8 cellular contexts compared by ENCODE assay signal in genomic region chrX:153968754-153969124, GRCh38. TPM values are rescaled to one million over a fixed set of nuclear protein-coding genes. Genes with fewer than 3 reads are reported as not detected.
DNase-seq lines count a peak whose midpoint lies in the region; ATAC-seq, FAIRE-seq and TF ChIP-seq lines count a peak whose summit lies in the region.

No MANE protein-coding gene starts in this region.

- no peak overlapping the region for H2BK5ac ChIP-seq in H1 (ENCODE audit: low read depth, low read length)

- WGBS in H1 (ENCODE audit: extremely low coverage in 1 of 2, insufficient coverage in 1 of 2, insufficient read length in 1 of 2, insufficient replicate concordance in 2 of 2, low coverage in 1 of 2, low lambda C conversion rate in 2 of 2, missing lambda C conversion rate in 1 of 2), 2 experiments = 29% methylated on average over 12 of the region's 12 CpGs; no CpG with 5 or more reads in 1 of the 2 experiments

- H3K9me3 ChIP-seq in cardiac muscle cell (ENCODE audit: low read depth) (no peaks in the 10 kb centered on the region), H1 (ENCODE audit: insufficient read depth in 2 of 2, low read depth in 1 of 2, low read length in 1 of 2) (no peaks in the 10 kb centered on the region)

- peak overlapping the region; percentile 37 for H3K27ac ChIP-seq in cardiac muscle cell
- H3K27ac ChIP-seq in H1 (ENCODE audit: low read depth, low read length) = no peak overlapping the region

- no peak for TF ChIP-seq EP300 in H1 (IDR thresholded peaks at IDR 0.05; ENCODE audit: borderline replicate concordance in 1 of 2, low read depth in 2 of 2, low read length in 2 of 2)

- no peaks in the 10 kb centered on the region for H3K4me1 ChIP-seq in cardiac muscle cell (ENCODE audit: low read depth)
- peaks cover 4 to 23% (median 15%) of the 10 kb centered on the region in 4 experiments for H3K4me1 ChIP-seq in H1 (replicated peaks in 1 of 4; ENCODE audit: control insufficient read depth in 3 of 4, insufficient read depth in 4 of 4, low read length in 3 of 4)

- H3K79me1 ChIP-seq in H1 (ENCODE audit: low read depth, low read length) = no peaks in the 10 kb centered on the region; the same call in 1 of the 2 replicates

- no peak overlapping the region for H4K91ac ChIP-seq in H1 (replicated peaks; ENCODE audit: insufficient read length, low read length)

- no peak overlapping the region for H4K5ac ChIP-seq in H1 (ENCODE audit: insufficient read length, low read depth, low read length)

- ATAC-seq in Right ventricle myocardium inferior (no peak), GM21526 (IDR thresholded peaks at IDR 0.05; ENCODE audit: low FRiP score, unreplicated experiment) (no peak)

- peaks cover 44 to 70% of the 10 kb centered on the region in 2 experiments for H3K79me2 ChIP-seq in H1 (ENCODE audit: control insufficient read depth in 1 of 2, insufficient read depth in 2 of 2, low read length in 2 of 2)

- TF ChIP-seq CTCF in cardiac muscle cell (IDR thresholded peaks at IDR 0.05; ENCODE audit: low read depth, low read length) = no peak
- TF ChIP-seq CTCF in H1 (IDR thresholded peaks at IDR 0.05; ENCODE audit: control extremely low read depth in 1 of 3, insufficient read depth in 1 of 3, low read depth in 1 of 3, low read length in 3 of 3) = no peak

- H3K23ac ChIP-seq in H1 (ENCODE audit: insufficient read length) = no peak overlapping the region

- no peak overlapping the region for H2BK12ac ChIP-seq in H1 (ENCODE audit: low read depth, low read length)

- no peak overlapping the region for H2BK15ac ChIP-seq in H1 (ENCODE audit: low read length)

- peak overlapping the region; percentile 66 to 85 for H3K4me2 ChIP-seq in H1 (ENCODE audit: insufficient read depth in 1 of 2, low read depth in 2 of 2, low read length in 2 of 2)

- no peak for TF ChIP-seq POLR2A in H1 (IDR thresholded peaks at IDR 0.05; ENCODE audit: control extremely low read depth in 1 of 2, low read depth in 2 of 2, low read length in 2 of 2)

- intact Hi-C loops in Right ventricle myocardium inferior (cut with DNase I) (no loop called here), posterior vena cava (cut with DNase I) (no loop called here)

- no peak overlapping the region for H3K14ac ChIP-seq in H1 (ENCODE audit: insufficient read length)

- no peak overlapping the region for H2BK20ac ChIP-seq in H1 (ENCODE audit: low read length)

- H3K9ac ChIP-seq in H1 (replicated peaks in 1 of 4; ENCODE audit: extremely low read depth in 1 of 4, low read depth in 3 of 4, low read length in 3 of 4) = no peak overlapping the region

- H3K23me2 ChIP-seq in H1 (ENCODE audit: low read depth, low read length) = peaks cover 8% of the 10 kb centered on the region; the same call in 1 of the 2 replicates

- H4K8ac ChIP-seq in H1 (ENCODE audit: extremely low read depth, insufficient read depth, low read length) = no peak overlapping the region

- POLR2A ChIA-PET in H1 (lab: Charles Lee; ENCODE audit: partially characterized antibody) = interaction anchor here (1.0 to 4.0 kb wide), 12 partner anchors 11 to 191 kb away, joined by 3 to 26 read pairs (median 4); partner anchors contain the start of genes ARHGAP4 and RENBP

- no peak overlapping the region for H2AK5ac ChIP-seq in H1 (ENCODE audit: low read depth, low read length)

- peaks cover 2% of the 10 kb centered on the region for H3K36me3 ChIP-seq in cardiac muscle cell
- 0 out of 8 replicates have a peak, but pooled peaks cover 0 to under 1% (median 0%) of the 10 kb centered on the region in 4 experiments for H3K36me3 ChIP-seq in H1 (ENCODE audit: control insufficient read depth in 2 of 4, insufficient read depth in 4 of 4, low read length in 3 of 4)

- H3K18ac ChIP-seq in H1 (ENCODE audit: extremely low read depth, low read length) = no peak overlapping the region

- H3K56ac ChIP-seq in H1 (replicated peaks; ENCODE audit: insufficient read length, low read depth, low read length) = no peak overlapping the region

- H4K20me1 ChIP-seq in H1 (replicated peaks in 1 of 2; ENCODE audit: control insufficient read depth in 1 of 2, insufficient read depth in 2 of 2, low read length in 2 of 2) = peaks cover 18 to 29% of the 10 kb centered on the region in 2 experiments

- H2BK120ac ChIP-seq in H1 (replicated peaks; ENCODE audit: low read depth, low read length) = no peak overlapping the region

- peak overlapping the region; percentile 77 for H3K4me3 ChIP-seq in cardiac muscle cell
- peak overlapping the region; percentile 64 to 99 (median 82); a peak in 7 of 8 replicates for H3K4me3 ChIP-seq in H1 (ENCODE audit: extremely low read depth in 1 of 4, insufficient read depth in 2 of 4, low read depth in 3 of 4, low read length in 4 of 4)

- no peak for TF ChIP-seq RAD21 in H1 (IDR thresholded peaks at IDR 0.05 in 1 of 2, conservative IDR thresholded peaks at IDR 0.05 in 1 of 2; ENCODE audit: low read depth in 2 of 2, low read length in 2 of 2)

- no peak overlapping the region for H2AFZ ChIP-seq in H1 (ENCODE audit: low read length)

- CTCF ChIA-PET in H1 (lab: Charles Lee; ENCODE audit: partially characterized antibody) = interaction anchor here (1.1 to 11.2 kb wide), 4 partner anchors 21 to 90 kb away, joined by 4 to 102 read pairs (median 5); partner anchors contain the start of gene RENBP

- FAIRE-seq in H1 (lab: Jason Lieb, UNC) = no peak

- H3K27me3 ChIP-seq in cardiac muscle cell (no peaks in the 10 kb centered on the region), H1 (replicated peaks in 1 of 4; ENCODE audit: control insufficient read depth in 3 of 4, extremely low read depth in 1 of 4, insufficient read depth in 3 of 4, low read length in 3 of 4) (no peaks in the 10 kb centered on the region)

- peak in 1 of 2 donors; percentile 35 for DNase-seq in cardiac muscle cell (ENCODE audit: low read depth in 1 of 2, low spot score in 1 of 2)
- no peak for DNase-seq in Right ventricle myocardium inferior (ENCODE audit: missing footprints)
- DNase-seq in T-helper 1 cell = peak in 3 of 5 donors; percentile 34 to 61 (median 36)
- no peak for DNase-seq in H1 (ENCODE audit: low read depth in 1 of 2, low spot score in 2 of 2)
- DNase-seq in posterior vena cava (ENCODE audit: low spot score) = peak; percentile 78
- no peak for DNase-seq in NCI-H2081 treated with DMSO at 0.1 percent for 48 hours (lab: John Stamatoyannopoulos, UW)
- no peak for DNase-seq in NCI-H510A treated with DMSO at 0.1 percent for 48 hours (lab: John Stamatoyannopoulos, UW)

- no peak overlapping the region for H3K4ac ChIP-seq in H1 (replicated peaks; ENCODE audit: insufficient read length, low read depth, low read length)

RNA-seq across cellular contexts. Expression of gene HCFC1, which starts 2.9 kb away (rescaled TPM):
- total RNA-seq in cardiac muscle cell (72.7 and 85.6 TPM in 2 replicates), Right ventricle myocardium inferior (25.4 TPM), posterior vena cava (10 to 100 TPM; 36.9 to 44.6 TPM)
- polyA plus RNA-seq in cardiac muscle cell (21.5 and 30.1 TPM in 2 replicates), H1 (2011; rRNA removed) (24.9 and 44.8 TPM in 2 replicates)
- 117 and 120 TPM in 2 replicates for total RNA-seq in H1 (2021; fragmentation: NEBNext Ultra II Directional; extraction: Animal tissue kit (Norgen Biotek cat#: 25700))
- polyA plus RNA-seq in H1 (2011; cell fraction: cytosol; rRNA removed) = 19.1 TPM
- polyA plus RNA-seq in H1 (2011; cell fraction: nucleus; rRNA removed) = 58.3 TPM
- polyA plus RNA-seq in H1 (2012, experiment 1 of 2) = 68.3 to 93.0 TPM (median 82.4 TPM) in 4 replicates
- polyA plus RNA-seq in H1 (2012, experiment 2 of 2) = 84.1 TPM
- polyA plus RNA-seq in H1 (2013, experiment 1 of 2) = 56.8 TPM
- 47.2 TPM for polyA plus RNA-seq in H1 (2013, experiment 2 of 2)
- polyA minus RNA-seq in H1 (2011; rRNA and poly(A)+ RNA removed) = 20.7 TPM in 2 replicates
- polyA minus RNA-seq in H1 (2011; cell fraction: cytosol; rRNA and poly(A)+ RNA removed) = 67.4 TPM
- 37.2 TPM for polyA minus RNA-seq in H1 (2011; cell fraction: nucleus; rRNA and poly(A)+ RNA removed)

RNA-seq across cellular contexts. Expression of gene TMEM187, which starts 3.8 kb away (rescaled TPM):
- total RNA-seq in cardiac muscle cell = 12.9 and 13.4 TPM in 2 replicates
- 12.9 and 14.6 TPM in 2 replicates for polyA plus RNA-seq in cardiac muscle cell
- 6.9 TPM for total RNA-seq in Right ventricle myocardium inferior
- total RNA-seq in H1 (2021; fragmentation: NEBNext Ultra II Directional; extraction: Animal tissue kit (Norgen Biotek cat#: 25700)) = 2.7 and 5.0 TPM in 2 replicates
- polyA plus RNA-seq in H1 (2011; rRNA removed) = 14.5 and 16.2 TPM in 2 replicates
- 9.8 TPM for polyA plus RNA-seq in H1 (2011; cell fraction: cytosol; rRNA removed)
- 11.4 TPM for polyA plus RNA-seq in H1 (2011; cell fraction: nucleus; rRNA removed)
- polyA plus RNA-seq in H1 (2012, experiment 1 of 2) = 3.3 to 5.5 TPM (median 4.3 TPM) in 4 replicates
- polyA plus RNA-seq in H1 (2012, experiment 2 of 2) = 4.9 TPM
- polyA plus RNA-seq in H1 (2013, experiment 1 of 2) = 5.0 TPM
- 5.3 TPM for polyA plus RNA-seq in H1 (2013, experiment 2 of 2)
- 5.1 and 5.4 TPM in 2 replicates for polyA minus RNA-seq in H1 (2011; rRNA and poly(A)+ RNA removed)
- 2.9 TPM for polyA minus RNA-seq in H1 (2011; cell fraction: cytosol; rRNA and poly(A)+ RNA removed)
- 3.2 TPM for polyA minus RNA-seq in H1 (2011; cell fraction: nucleus; rRNA and poly(A)+ RNA removed)
- 1 to 10 TPM; 6.9 to 9.3 TPM for total RNA-seq in posterior vena cava

RNA-seq across cellular contexts. Expression of gene RENBP, which starts 24.3 kb away (rescaled TPM):
- total RNA-seq in cardiac muscle cell (5.7 and 12.4 TPM in 2 replicates), Right ventricle myocardium inferior (8.8 TPM), posterior vena cava (10 to 100 TPM; 11.4 to 17.6 TPM)
- polyA plus RNA-seq in cardiac muscle cell (7.4 and 8.7 TPM in 2 replicates), H1 (2011; rRNA removed) (21.8 and 26.5 TPM in 2 replicates)
- 11.9 and 12.4 TPM in 2 replicates for total RNA-seq in H1 (2021; fragmentation: NEBNext Ultra II Directional; extraction: Animal tissue kit (Norgen Biotek cat#: 25700))
- polyA plus RNA-seq in H1 (2011; cell fraction: cytosol; rRNA removed) = 27.0 TPM
- 34.6 TPM for polyA plus RNA-seq in H1 (2011; cell fraction: nucleus; rRNA removed)
- polyA plus RNA-seq in H1 (2012, experiment 1 of 2) = 10.0 to 21.2 TPM (median 17.8 TPM) in 4 replicates
- polyA plus RNA-seq in H1 (2012, experiment 2 of 2) = 7.8 TPM
- 6.4 TPM for polyA plus RNA-seq in H1 (2013, experiment 1 of 2)
- polyA plus RNA-seq in H1 (2013, experiment 2 of 2) = 4.9 TPM
- 5.5 and 9.2 TPM in 2 replicates for polyA minus RNA-seq in H1 (2011; rRNA and poly(A)+ RNA removed)
- 4.0 TPM for polyA minus RNA-seq in H1 (2011; cell fraction: cytosol; rRNA and poly(A)+ RNA removed)
- 6.6 TPM for polyA minus RNA-seq in H1 (2011; cell fraction: nucleus; rRNA and poly(A)+ RNA removed)

RNA-seq across cellular contexts. Expression of gene NAA10, which starts 33.9 kb away (rescaled TPM):
- 90.1 and 127 TPM in 2 replicates for total RNA-seq in cardiac muscle cell
- 163 and 186 TPM in 2 replicates for polyA plus RNA-seq in cardiac muscle cell
- total RNA-seq in Right ventricle myocardium inferior = 80.6 TPM
- 98.1 and 98.8 TPM in 2 replicates for total RNA-seq in H1 (2021; fragmentation: NEBNext Ultra II Directional; extraction: Animal tissue kit (Norgen Biotek cat#: 25700))
- 80.4 and 119 TPM in 2 replicates for polyA plus RNA-seq in H1 (2011; rRNA removed)
- polyA plus RNA-seq in H1 (2011; cell fraction: cytosol; rRNA removed) = 119 TPM
- 118 TPM for polyA plus RNA-seq in H1 (2011; cell fraction: nucleus; rRNA removed)
- 97.2 to 140 TPM (median 123 TPM) in 4 replicates for polyA plus RNA-seq in H1 (2012, experiment 1 of 2)
- polyA plus RNA-seq in H1 (2012, experiment 2 of 2) = 131 TPM
- polyA plus RNA-seq in H1 (2013, experiment 1 of 2) = 119 TPM
- polyA plus RNA-seq in H1 (2013, experiment 2 of 2) = 110 TPM
- polyA minus RNA-seq in H1 (2011; rRNA and poly(A)+ RNA removed) = 52.7 and 54.6 TPM in 2 replicates
- 42.9 TPM for polyA minus RNA-seq in H1 (2011; cell fraction: cytosol; rRNA and poly(A)+ RNA removed)
- 50.2 TPM for polyA minus RNA-seq in H1 (2011; cell fraction: nucleus; rRNA and poly(A)+ RNA removed)
- total RNA-seq in posterior vena cava = 10 to 100 TPM; 69.4 to 75.4 TPM

RNA-seq across cellular contexts. Expression of gene ARHGAP4, which starts 42.7 kb away (rescaled TPM):
- 20.5 and 47.4 TPM in 2 replicates for total RNA-seq in cardiac muscle cell
- polyA plus RNA-seq in cardiac muscle cell = 16.5 and 30.1 TPM in 2 replicates
- total RNA-seq in Right ventricle myocardium inferior = 9.7 TPM
- 25.9 and 26.0 TPM in 2 replicates for total RNA-seq in H1 (2021; fragmentation: NEBNext Ultra II Directional; extraction: Animal tissue kit (Norgen Biotek cat#: 25700))
- polyA plus RNA-seq in H1 (2011; rRNA removed) = 23.9 and 42.4 TPM in 2 replicates
- polyA plus RNA-seq in H1 (2011; cell fraction: cytosol; rRNA removed) = 27.6 TPM
- 149 TPM for polyA plus RNA-seq in H1 (2011; cell fraction: nucleus; rRNA removed)
- polyA plus RNA-seq in H1 (2012, experiment 1 of 2) = 10.6 to 29.1 TPM (median 24.4 TPM) in 4 replicates
- 21.7 TPM for polyA plus RNA-seq in H1 (2012, experiment 2 of 2)
- polyA plus RNA-seq in H1 (2013, experiment 1 of 2) = 27.8 TPM
- polyA plus RNA-seq in H1 (2013, experiment 2 of 2) = 26.3 TPM
- 9.9 and 11.1 TPM in 2 replicates for polyA minus RNA-seq in H1 (2011; rRNA and poly(A)+ RNA removed)
- polyA minus RNA-seq in H1 (2011; cell fraction: cytosol; rRNA and poly(A)+ RNA removed) = 32.3 TPM
- polyA minus RNA-seq in H1 (2011; cell fraction: nucleus; rRNA and poly(A)+ RNA removed) = 31.3 TPM
- total RNA-seq in posterior vena cava = 10 to 100 TPM; 36.3 to 47.1 TPM

Comparison
In these comparisons a context has a peak if more than half of its experiments do, and no peak if none do; other contexts are left out.
1. DNase-seq: peak in T-helper 1 cell (3 of 5) and posterior vena cava (single experiment); none in Right ventricle myocardium inferior (single experiment), H1 (0 of 2), NCI-H2081 treated with DMSO at 0.1 percent for 48 hours (single experiment) and NCI-H510A treated with DMSO at 0.1 percent for 48 hours (single experiment).